Comparison of ENCODE assay signal across 22 cellular contexts in the genomic region with DNA sequence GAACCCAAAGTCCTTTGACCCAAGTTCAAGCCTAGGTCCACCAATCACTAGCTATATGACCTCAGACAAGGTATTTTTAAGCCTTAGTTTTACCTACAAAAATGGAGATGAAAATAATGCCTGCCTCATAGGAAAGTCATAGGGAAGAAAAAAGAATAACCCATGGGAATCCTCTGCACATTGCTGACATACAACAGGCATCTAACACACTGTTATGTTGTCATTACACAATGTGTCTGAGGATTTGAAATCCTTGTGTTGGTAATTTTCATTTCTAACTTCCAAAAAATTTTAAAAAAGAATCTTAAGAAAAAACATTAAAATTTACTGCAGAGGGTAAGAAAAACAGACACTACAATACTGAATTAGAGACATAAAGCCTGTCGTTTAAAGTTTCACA. TPM values are rescaled to one million over a fixed set of nuclear protein-coding genes. Genes with fewer than 3 reads are reported as not detected.
A peak's percentile ranks its signal among the peaks of the same experiment; 100 is the strongest.
DNase-seq lines count a peak whose midpoint lies in the region; ATAC-seq, FAIRE-seq and TF ChIP-seq lines count a peak whose summit lies in the region.
"Had no signal": no experiment of that assay in that cellular context is flagged by ENCODE, and none has a peak within 500 bp of the region (broad histone marks: within the 10 kb centered on the region; RNA-seq: fewer than 3 reads in every experiment).

No MANE protein-coding gene starts in this region.

- H3K9me3 ChIP-seq in A549, result no peaks in the 10 kb centered on the region
- H3K9me3 ChIP-seq in right cardiac atrium (ENCODE audit: control insufficient read depth, low read length), result no peaks in the 10 kb centered on the region
- no peaks in the 10 kb centered on the region for H3K9me3 ChIP-seq in colonic mucosa
- H3K9me3 ChIP-seq: esophagus muscularis mucosa, MG63, pancreas, right lobe of liver, upper lobe of left lung had no signal

- peaks cover 31% of the 10 kb centered on the region for H3K4me1 ChIP-seq in A549
- H3K4me1 ChIP-seq in right cardiac atrium (ENCODE audit: control insufficient read depth, insufficient read depth, low read length), result peaks cover 5% of the 10 kb centered on the region
- no peaks in the 10 kb centered on the region for H3K4me1 ChIP-seq in colonic mucosa
- H3K4me1 ChIP-seq: pancreas, right lobe of liver had no signal

- peak overlapping the region; percentile 61 to 81 for H3K27ac ChIP-seq in A549
- H3K27ac ChIP-seq in right cardiac atrium (ENCODE audit: low read length), result no peak overlapping the region
- no peak overlapping the region for H3K27ac ChIP-seq in colonic mucosa
- H3K27ac ChIP-seq: esophagus muscularis mucosa, pancreas, right lobe of liver, upper lobe of left lung had no signal

- POLR2A ChIA-PET in A549 (lab: Yijun Ruan, JAX), result no interaction called here

- ATAC-seq in A549 (no peak), left colon (no peak), right cardiac atrium (no peak), GM18517 (IDR thresholded peaks at IDR 0.05; ENCODE audit: unreplicated experiment) (no peak)
- ATAC-seq: activated CD4-positive, CD25-positive, alpha-beta regulatory T cell treated with anti-CD3 and anti-CD28 coated beads, Interleukin-2, amount 50 U/mL, for 24 hours; activated CD8-positive, alpha-beta T cell treated with anti-CD3 and anti-CD28 coated beads for 36 hours had no signal

- H3K4me2 ChIP-seq in A549, result peak overlapping the region; percentile 69

- no peaks in the 10 kb centered on the region for H3K36me3 ChIP-seq in colonic mucosa
- H3K36me3 ChIP-seq: esophagus muscularis mucosa, MG63, pancreas, right lobe of liver, upper lobe of left lung had no signal

- in situ Hi-C loops in astrocyte of the spinal cord (cut with HindIII; ENCODE audit: low sequenced_read_pairs), result no loop called here

- 43% methylated on average over 1 of the region's 1 CpG for WGBS in A549 (ENCODE audit: missing lambda C conversion rate)
- WGBS in right cardiac atrium, result 65% methylated on average over 1 of the region's 1 CpG

- no peak for TF ChIP-seq RAD21 in A549 (conservative IDR thresholded peaks at IDR 0.05 in 1 of 2, IDR thresholded peaks at IDR 0.05 in 1 of 2)

- no peak for DNase-seq in A549 (ENCODE audit: low read depth in 1 of 2, low spot score in 1 of 2)
- no peak for DNase-seq in H54 (ENCODE audit: insufficient read length, low spot score)
- DNase-seq in astrocyte of the spinal cord (ENCODE audit: low read depth, low spot score), result peak; percentile 19
- DNase-seq in fibroblast of pulmonary artery (ENCODE audit: low read depth), result peak; percentile 49
- DNase-seq in left colon, result no peak
- no peak for DNase-seq in right cardiac atrium
- no peak for DNase-seq in colonic mucosa
- DNase-seq: activated CD8-positive, alpha-beta T cell treated with anti-CD3 and anti-CD28 coated beads for 36 hours; activated naive CD4-positive, alpha-beta T cell treated with Interleukin-2 at 50 U/mL for 16 hours; activated T-cell treated with anti-CD3 and anti-CD28 coated beads for 4 hours; effector memory CD4-positive, alpha-beta T cell; glutamatergic neuron; H9; NCI-H524 treated with DMSO at 0.1 percent for 48 hours; right lobe of liver; stimulated activated CD8-positive, alpha-beta memory T cell treated with anti-CD3 and anti-CD28 coated beads, Interleukin-4, amount 100 ng/mL, for 48 hours; upper lobe of left lung had no signal

- CTCF ChIA-PET in A549 (lab: Yijun Ruan, JAX), result interaction anchor here (0.8 to 1.3 kb wide), 5 partner anchors 10 to 48 kb away, joined by 3 to 6 read pairs (median 3); no protein-coding TSS in a partner anchor

- no peak for TF ChIP-seq POLR2A in A549 (IDR thresholded peaks at IDR 0.05; ENCODE audit: low read length)
- no peak for TF ChIP-seq POLR2A in H54 (IDR thresholded peaks at IDR 0.05; ENCODE audit: low read depth, low read length)

- TF ChIP-seq CTCF in A549 (IDR thresholded peaks at IDR 0.05) (no peak), astrocyte of the spinal cord (IDR thresholded peaks at IDR 0.05; ENCODE audit: low read depth, low read length) (no peak), fibroblast of pulmonary artery (IDR thresholded peaks at IDR 0.05; ENCODE audit: low read length, missing control alignments) (no peak), colonic mucosa (IDR thresholded peaks at IDR 0.05) (no peak)

- H3K9ac ChIP-seq in colonic mucosa (ENCODE audit: low read depth in 2 of 2, low read length in 2 of 2), result no peak overlapping the region

- intact Hi-C loops in left colon (cut with DNase I, micrococcal nuclease) (no loop called here), right cardiac atrium (cut with DNase I) (no loop called here), colonic mucosa (cut with DNase I) (no loop called here)

- TF ChIP-seq EP300 in A549 (IDR thresholded peaks at IDR 0.05), result no peak

- FAIRE-seq in A549 (lab: Jason Lieb, UNC) (no peak), H54 (lab: Jason Lieb, UNC) (peak; percentile 15)
- FAIRE-seq: pancreas had no signal

- H3K4me3 ChIP-seq in A549, result no peak overlapping the region
- H3K4me3 ChIP-seq in astrocyte of the spinal cord (ENCODE audit: low read depth, low read length), result no peak overlapping the region
- no peak overlapping the region for H3K4me3 ChIP-seq in fibroblast of pulmonary artery (replicated peaks; ENCODE audit: low read depth, low read length)
- H3K4me3 ChIP-seq in right cardiac atrium (ENCODE audit: low read length), result no peak overlapping the region
- no peak overlapping the region for H3K4me3 ChIP-seq in colonic mucosa
- H3K4me3 ChIP-seq: esophagus muscularis mucosa, MG63, pancreas, right lobe of liver, upper lobe of left lung had no signal

- H3K27me3 ChIP-seq in right cardiac atrium (ENCODE audit: control insufficient read depth, insufficient read depth) (no peaks in the 10 kb centered on the region), colonic mucosa (no peaks in the 10 kb centered on the region)
- H3K27me3 ChIP-seq: esophagus muscularis mucosa, MG63, pancreas, right lobe of liver, upper lobe of left lung had no signal

TF ChIP-seq in A549, 52 proteins besides CTCF, POLR2A, EP300 and RAD21:
- no peak for TF ChIP-seq SMC3 (IDR thresholded peaks at IDR 0.05)
- TF ChIP-seq SREBF2 (IDR thresholded peaks at IDR 0.05), result no peak
- TF ChIP-seq CBX2 (IDR thresholded peaks at IDR 0.05; ENCODE audit: borderline replicate concordance, low read depth), result no peak
- no peak for TF ChIP-seq CEBPB (IDR thresholded peaks at IDR 0.05)
- TF ChIP-seq, protein P1, sequence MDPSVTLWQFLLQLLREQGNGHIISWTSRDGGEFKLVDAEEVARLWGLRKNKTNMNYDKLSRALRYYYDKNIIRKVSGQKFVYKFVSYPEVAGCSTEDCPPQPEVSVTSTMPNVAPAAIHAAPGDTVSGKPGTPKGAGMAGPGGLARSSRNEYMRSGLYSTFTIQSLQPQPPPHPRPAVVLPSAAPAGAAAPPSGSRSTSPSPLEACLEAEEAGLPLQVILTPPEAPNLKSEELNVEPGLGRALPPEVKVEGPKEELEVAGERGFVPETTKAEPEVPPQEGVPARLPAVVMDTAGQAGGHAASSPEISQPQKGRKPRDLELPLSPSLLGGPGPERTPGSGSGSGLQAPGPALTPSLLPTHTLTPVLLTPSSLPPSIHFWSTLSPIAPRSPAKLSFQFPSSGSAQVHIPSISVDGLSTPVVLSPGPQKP (IDR thresholded peaks at IDR 0.05; ENCODE audit: low read depth, low read length), result no peak
- no peak for TF ChIP-seq RCOR1 (IDR thresholded peaks at IDR 0.05; ENCODE audit: low read depth, low read length)
- TF ChIP-seq, protein P2, sequence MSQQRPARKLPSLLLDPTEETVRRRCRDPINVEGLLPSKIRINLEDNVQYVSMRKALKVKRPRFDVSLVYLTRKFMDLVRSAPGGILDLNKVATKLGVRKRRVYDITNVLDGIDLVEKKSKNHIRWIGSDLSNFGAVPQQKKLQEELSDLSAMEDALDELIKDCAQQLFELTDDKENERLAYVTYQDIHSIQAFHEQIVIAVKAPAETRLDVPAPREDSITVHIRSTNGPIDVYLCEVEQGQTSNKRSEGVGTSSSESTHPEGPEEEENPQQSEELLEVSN (IDR thresholded peaks at IDR 0.05; ENCODE audit: borderline replicate concordance, low read depth), result no peak
- TF ChIP-seq HEYL (CRISPR knock-in tag; IDR thresholded peaks at IDR 0.05), result no peak
- no peak for TF ChIP-seq MAZ (IDR thresholded peaks at IDR 0.05; ENCODE audit: borderline replicate concordance, low read depth, low read length)
- no peak for TF ChIP-seq ZFP36 (IDR thresholded peaks at IDR 0.05; ENCODE audit: borderline replicate concordance, partially characterized antibody)
- TF ChIP-seq, protein P3, sequence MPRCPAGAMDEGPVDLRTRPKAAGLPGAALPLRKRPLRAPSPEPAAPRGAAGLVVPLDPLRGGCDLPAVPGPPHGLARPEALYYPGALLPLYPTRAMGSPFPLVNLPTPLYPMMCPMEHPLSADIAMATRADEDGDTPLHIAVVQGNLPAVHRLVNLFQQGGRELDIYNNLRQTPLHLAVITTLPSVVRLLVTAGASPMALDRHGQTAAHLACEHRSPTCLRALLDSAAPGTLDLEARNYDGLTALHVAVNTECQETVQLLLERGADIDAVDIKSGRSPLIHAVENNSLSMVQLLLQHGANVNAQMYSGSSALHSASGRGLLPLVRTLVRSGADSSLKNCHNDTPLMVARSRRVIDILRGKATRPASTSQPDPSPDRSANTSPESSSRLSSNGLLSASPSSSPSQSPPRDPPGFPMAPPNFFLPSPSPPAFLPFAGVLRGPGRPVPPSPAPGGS (IDR thresholded peaks at IDR 0.05), result no peak
- TF ChIP-seq HOXB13 (CRISPR knock-in tag; IDR thresholded peaks at IDR 0.05; ENCODE audit: low read depth), result no peak
TF ChIP-seq in A549: peak in this region for 0.

RNA-seq across cellular contexts. Expression of a gene that starts 5.7 kb away (rescaled TPM):
- 5.4 and 5.9 TPM in 2 replicates for polyA plus RNA-seq in A549 (2011; rRNA removed)
- 0.24 and 0.31 TPM in 2 replicates for polyA plus RNA-seq in A549 (2012; cell fraction: cytosol; rRNA removed)
- polyA plus RNA-seq in A549 (2012; cell fraction: nucleus; rRNA removed), result 0.28 and 0.70 TPM in 2 replicates
- 0.56 to 0.66 TPM (median 0.58 TPM) in 3 replicates for polyA plus RNA-seq in A549 (2017; fragmentation: RNase III; extraction: RNeasy Plus Mini Kit Qiagen cat#74134 plus additional on column Dnase treatment)
- 12.8 and 13.5 TPM in 2 replicates for polyA minus RNA-seq in A549 (2011; rRNA and poly(A)+ RNA removed)
- 100 to 1,000 TPM in 1 of 2 donors, 10 to 100 TPM in 1; 95.4 to 103 TPM for total RNA-seq in left colon
- total RNA-seq in right cardiac atrium, result 100 to 1,000 TPM; 162 to 196 (median 181) TPM
- polyA plus RNA-seq in right cardiac atrium, result 59.8 TPM
- 10 to 100 TPM; 34.6 to 82.8 TPM for total RNA-seq in colonic mucosa

Comparison
In these comparisons a context has a peak if more than half of its experiments do, and no peak if none do; other contexts are left out.
1. DNase-seq: peak in astrocyte of the spinal cord (single experiment) and fibroblast of pulmonary artery (single experiment); none in A549 (0 of 2), H54 (single experiment), left colon (0 of 2), right cardiac atrium (0 of 3) and colonic mucosa (single experiment).
2. H3K27ac ChIP-seq: peak in A549 (2 of 2); none in right cardiac atrium (single experiment) and colonic mucosa (single experiment).